22 cellular contexts compared by ENCODE assay signal in the genomic region with DNA sequence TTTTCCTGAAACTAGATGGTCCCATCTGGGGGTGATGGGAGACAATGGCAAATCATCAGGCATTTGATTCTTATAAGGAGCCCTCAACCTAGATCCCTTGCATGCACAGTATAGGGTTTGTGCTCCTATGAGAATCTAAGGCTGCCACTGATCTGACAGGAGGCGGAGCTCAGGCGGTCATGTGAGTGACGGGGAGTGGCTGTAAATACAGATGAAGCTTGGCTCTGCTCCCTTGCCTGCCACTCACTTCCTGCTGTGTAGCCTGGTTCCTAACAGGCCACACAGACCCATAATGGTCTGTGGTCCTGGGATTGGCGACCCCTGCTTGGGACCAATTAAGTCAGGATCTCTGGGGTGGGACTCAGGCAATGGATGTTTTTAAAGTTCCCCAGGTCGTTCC.
DNase-seq lines count a peak whose midpoint lies in the region; ATAC-seq lines count a peak whose summit lies in the region.
"Had no signal": no experiment of that assay in that cellular context is flagged by ENCODE, and none has a peak within 500 bp of the region (broad histone marks: within the 10 kb centered on the region; RNA-seq: fewer than 3 reads in every experiment).

No MANE protein-coding gene starts in this region.

- no peaks in the 10 kb centered on the region for H3K9me3 ChIP-seq in T-helper 17 cell (ENCODE audit: control insufficient read depth, low read length, poor library complexity, severe bottlenecking)
- H3K9me3 ChIP-seq: heart right ventricle, thyroid gland had no signal

- peak; percentile 20 for DNase-seq in G401 (ENCODE audit: low spot score)
- peak; percentile 41 for DNase-seq in NAMALWA (ENCODE audit: low spot score)
- peak; percentile 26 for DNase-seq in dermis blood vessel endothelial cell
- DNase-seq in occipital lobe (lab: John Stamatoyannopoulos, UW) = peak; percentile 15
- DNase-seq in AG08395 (ENCODE audit: low spot score) = no peak
- no peak for DNase-seq in T-helper 17 cell
- DNase-seq: activated CD4-positive, alpha-beta T cell treated with anti-CD3 and anti-CD28 coated beads for 48 hours; activated CD8-positive, alpha-beta memory T cell treated with anti-CD3 and anti-CD28 coated beads, Interleukin-2, amount 10 ng/mL, durations not matched to agents 7 days and 5 days; activated naive CD4-positive, alpha-beta T cell treated with anti-CD3 and anti-CD28 coated beads, Interleukin-2, amount 50 U/mL, for 16 hours; CD8-positive, alpha-beta T cell; central memory CD4-positive, alpha-beta T cell; GOT3; heart right ventricle; NCI-H1694; NCI-H2171 treated with DMSO at 0.1 percent for 48 hours; NCI-H526 treated with DMSO at 0.1 percent for 48 hours; SIG-M5; stimulated activated CD4-positive, alpha-beta T cell treated with anti-CD3 and anti-CD28 coated beads, Interleukin-2, amount 100 ng/mL, for 48 hours; stimulated activated naive CD4-positive, alpha-beta T cell treated with Interleukin-2 at 50 U/mL for 16 hours; T-helper 1 cell; thyroid gland had no signal

- ATAC-seq in T-helper 17 cell = no peak
- no peak for ATAC-seq in HG03354 (IDR thresholded peaks at IDR 0.05; ENCODE audit: poor library complexity, severe bottlenecking, unreplicated experiment)
- ATAC-seq: activated CD8-positive, alpha-beta memory T cell treated with anti-CD3 and anti-CD28 coated beads, Interleukin-2, amount 10 ng/mL, durations not matched to agents 7 days and 5 days; CD8-positive, alpha-beta T cell had no signal

- H3K27ac Mint-ChIP-seq in T-helper 17 cell = no peak overlapping the region
- H3K27ac Mint-ChIP-seq: activated CD8-positive, alpha-beta memory T cell treated with anti-CD3 and anti-CD28 coated beads, Interleukin-2, amount 10 ng/mL, durations not matched to agents 7 days and 5 days; CD8-positive, alpha-beta T cell had no signal

- no peak overlapping the region for H3K4me3 Mint-ChIP-seq in T-helper 17 cell
- H3K4me3 Mint-ChIP-seq: activated CD8-positive, alpha-beta memory T cell treated with anti-CD3 and anti-CD28 coated beads, Interleukin-2, amount 10 ng/mL, durations not matched to agents 7 days and 5 days; CD8-positive, alpha-beta T cell had no signal

- no peaks in the 10 kb centered on the region for H3K4me1 Mint-ChIP-seq in T-helper 17 cell
- H3K4me1 Mint-ChIP-seq: activated CD8-positive, alpha-beta memory T cell treated with anti-CD3 and anti-CD28 coated beads, Interleukin-2, amount 10 ng/mL, durations not matched to agents 7 days and 5 days had no signal

- no peaks in the 10 kb centered on the region for H3K27me3 Mint-ChIP-seq in T-helper 17 cell
- H3K27me3 Mint-ChIP-seq: activated CD8-positive, alpha-beta memory T cell treated with anti-CD3 and anti-CD28 coated beads, Interleukin-2, amount 10 ng/mL, durations not matched to agents 7 days and 5 days had no signal

- no peaks in the 10 kb centered on the region for H3K36me3 Mint-ChIP-seq in T-helper 17 cell (ENCODE audit: low read depth)
- H3K36me3 Mint-ChIP-seq: activated CD8-positive, alpha-beta memory T cell treated with anti-CD3 and anti-CD28 coated beads, Interleukin-2, amount 10 ng/mL, durations not matched to agents 7 days and 5 days; CD8-positive, alpha-beta T cell had no signal

- in situ Hi-C loops in G401 (cut with HindIII; ENCODE audit: low sequenced_read_pairs) = no loop called here

Comparison
In these comparisons a context has a peak if more than half of its experiments do, and no peak if none do; other contexts are left out.
1. DNase-seq: peak in G401 (single experiment), NAMALWA (single experiment), dermis blood vessel endothelial cell (single experiment) and occipital lobe (single experiment); none in AG08395 (single experiment) and T-helper 17 cell (0 of 3).